7 cellular contexts compared by ENCODE assay signal in the genomic region with DNA sequence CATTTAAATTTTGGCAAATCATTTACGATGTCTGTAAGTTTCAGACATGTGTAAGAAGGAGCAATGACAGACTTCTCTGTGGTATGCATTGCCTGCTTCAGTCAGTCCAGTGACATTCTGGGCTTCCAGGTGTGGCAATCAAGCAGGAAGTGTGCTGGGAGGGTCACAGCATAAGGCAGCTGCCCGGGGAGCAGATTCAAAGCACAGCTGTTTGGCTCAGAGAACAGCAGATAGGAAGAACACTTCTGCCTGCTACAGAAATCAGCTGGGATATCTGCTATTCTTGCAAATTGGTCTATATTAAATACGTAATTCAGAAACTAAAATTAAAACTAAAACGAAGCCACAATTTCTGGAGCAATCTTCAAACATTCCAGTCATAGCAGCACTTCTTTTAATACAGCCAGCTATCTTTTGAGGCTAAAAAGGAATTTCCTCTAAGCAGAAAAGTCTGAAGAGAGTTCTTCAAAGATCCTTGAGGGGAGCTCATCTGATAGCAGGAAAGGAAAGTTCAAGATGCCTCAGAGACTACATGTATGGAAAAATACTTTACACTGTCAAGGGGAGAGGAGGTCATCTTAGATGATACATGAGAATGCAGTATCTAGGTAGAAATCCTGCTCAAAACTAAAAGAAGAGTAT. TPM values are rescaled to one million over a fixed set of nuclear protein-coding genes. Genes with fewer than 3 reads are reported as not detected.
DNase-seq lines count a peak whose midpoint lies in the region; ATAC-seq and TF ChIP-seq lines count a peak whose summit lies in the region.

No MANE protein-coding gene starts in this region.

- no peak overlapping the region for H4K8ac ChIP-seq in trophoblast cell (ENCODE audit: low read depth, low read length)

- TF ChIP-seq POLR2A in body of pancreas (IDR thresholded peaks at IDR 0.05) = no peak

- H2BK5ac ChIP-seq in trophoblast cell (ENCODE audit: low read depth, low read length, poor library complexity) = no peak overlapping the region

- no peak overlapping the region for H4K12ac ChIP-seq in trophoblast cell (ENCODE audit: low read depth, low read length)

- ATAC-seq in GM18508 (IDR thresholded peaks at IDR 0.05; ENCODE audit: insufficient read depth, unreplicated experiment) (peak; percentile 99), GM21619 (IDR thresholded peaks at IDR 0.05; ENCODE audit: unreplicated experiment) (peak; percentile 99), body of pancreas (no peak)

- H3K27ac ChIP-seq in body of pancreas (no peak overlapping the region), trophoblast cell (ENCODE audit: low read depth, low read length) (no peak overlapping the region)

- no peak overlapping the region for H3K18ac ChIP-seq in trophoblast cell (ENCODE audit: low read length)

- H2AFZ ChIP-seq in trophoblast cell (ENCODE audit: insufficient read depth, low read length, poor library complexity) = no peak overlapping the region

- intact Hi-C loops in body of pancreas (cut with DNase I) = no loop called here

- no peak overlapping the region for H4K91ac ChIP-seq in trophoblast cell (ENCODE audit: low read depth, low read length)

- DNase-seq in HT1080 (ENCODE audit: low read depth) (peak; percentile 31), body of pancreas (peak in 3 of 4 donors; percentile 37 to 51 (median 47)), trophoblast cell (peak; percentile 81 to 88), activated gamma-delta T cell (lab: John Stamatoyannopoulos, UW) (no peak)
- DNase-seq in activated CD8-positive, alpha-beta memory T cell treated with anti-CD3 and anti-CD28 coated beads, Interleukin-2, amount 50 U/mL, for 4 hours = no peak

- H3K79me2 ChIP-seq in trophoblast cell (ENCODE audit: control insufficient read depth, insufficient read depth, low read length, poor library complexity) = no peaks in the 10 kb centered on the region

- no peak overlapping the region for H2AK5ac ChIP-seq in trophoblast cell (ENCODE audit: low read length)

- no peak overlapping the region for H3K9ac ChIP-seq in trophoblast cell (ENCODE audit: low read length)

- no peaks in the 10 kb centered on the region for H3K79me1 ChIP-seq in trophoblast cell (ENCODE audit: low read length)

- no peak overlapping the region for H2BK12ac ChIP-seq in trophoblast cell (ENCODE audit: low read length)

- H3K9me3 ChIP-seq in body of pancreas (no peaks in the 10 kb centered on the region), trophoblast cell (ENCODE audit: insufficient read depth, low read depth, low read length) (no peaks in the 10 kb centered on the region)

- no peak overlapping the region for H3K4me2 ChIP-seq in trophoblast cell (ENCODE audit: low read length)

- H3K4me3 ChIP-seq in body of pancreas = no peak overlapping the region
- H3K4me3 ChIP-seq in trophoblast cell (ENCODE audit: low read depth, low read length) = no peak overlapping the region

- H3K4ac ChIP-seq in trophoblast cell (ENCODE audit: low read depth, low read length) = no peak overlapping the region

- no peaks in the 10 kb centered on the region for H3K36me3 ChIP-seq in body of pancreas (replicated peaks in 1 of 2; ENCODE audit: insufficient read depth in 1 of 2, low read depth in 2 of 2)
- H3K36me3 ChIP-seq in trophoblast cell (ENCODE audit: control insufficient read depth in 1 of 2, insufficient read depth in 2 of 2, low read length in 2 of 2) = no peaks in the 10 kb centered on the region

- WGBS in body of pancreas, 2 donors = 33 to 37% methylated on average over 4 of the region's 4 CpGs
- WGBS in trophoblast cell (ENCODE audit: extremely low coverage, insufficient coverage, insufficient read length) = no CpG with 5 or more reads among the region's 4 CpGs

- TF ChIP-seq CTCF in body of pancreas (IDR thresholded peaks at IDR 0.05) = no peak

- no peak overlapping the region for H3K23ac ChIP-seq in trophoblast cell (ENCODE audit: low read length)

- no peak overlapping the region for H3K14ac ChIP-seq in trophoblast cell (ENCODE audit: low read length)

- no peaks in the 10 kb centered on the region for H3K27me3 ChIP-seq in body of pancreas
- H3K27me3 ChIP-seq in trophoblast cell (ENCODE audit: insufficient read depth, low read length) = no peaks in the 10 kb centered on the region

- no peak overlapping the region for H2BK120ac ChIP-seq in trophoblast cell (ENCODE audit: insufficient read depth, low read length, poor library complexity)

- no peaks in the 10 kb centered on the region for H3K4me1 ChIP-seq in body of pancreas
- peaks cover 0 to 3% of the 10 kb centered on the region in 2 experiments for H3K4me1 ChIP-seq in trophoblast cell (ENCODE audit: control insufficient read depth in 1 of 2, insufficient read depth in 2 of 2, low read length in 2 of 2)

RNA-seq across cellular contexts. Expression of a gene that starts 47.4 kb away (rescaled TPM):
- 42.2 and 59.6 TPM in 2 replicates for total RNA-seq in HT1080 (2014; rRNA removed; shearing (Covaris generic))
- polyA plus RNA-seq in HT1080 (2015; cell fraction: cytosol; rRNA removed) = 57.0 and 70.8 TPM in 2 replicates
- polyA plus RNA-seq in HT1080 (2015; cell fraction: nucleus; rRNA removed) = 158 and 168 TPM in 2 replicates
- total RNA-seq in body of pancreas = 10 to 100 TPM; 20.4 to 32.4 TPM
- 21.4 and 21.7 TPM in 2 replicates for polyA plus RNA-seq in trophoblast cell (2013)

Comparison
In these comparisons a context has a peak if more than half of its experiments do, and no peak if none do; other contexts are left out.
1. DNase-seq: peak in HT1080 (single experiment), body of pancreas (3 of 4) and trophoblast cell (2 of 2); none in activated gamma-delta T cell (single experiment) and activated CD8-positive, alpha-beta memory T cell treated with anti-CD3 and anti-CD28 coated beads, Interleukin-2, amount 50 U/mL, for 4 hours (single experiment).